In the genomic region with DNA sequence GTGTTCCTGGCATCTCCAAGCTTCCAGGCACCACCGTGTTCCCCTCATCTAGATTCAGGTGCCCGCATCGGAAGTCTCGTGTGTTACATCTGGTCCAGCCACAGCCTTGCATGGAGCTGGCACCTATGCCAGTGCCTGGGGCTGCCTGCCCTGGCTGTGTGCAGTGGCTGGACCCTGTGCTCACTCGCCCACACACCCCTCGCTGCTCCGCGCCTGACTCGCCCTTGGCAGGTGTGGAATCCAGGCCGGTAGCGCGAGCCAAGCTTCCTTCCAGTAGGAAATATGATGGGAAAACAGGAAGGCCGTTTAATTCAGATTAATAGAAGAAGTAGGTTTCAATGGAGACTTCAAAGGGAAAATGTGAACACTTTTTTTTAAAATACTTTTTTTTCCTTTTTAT, we compare ENCODE assay signal across 18 cellular contexts.
DNase-seq lines count a peak whose midpoint lies in the region; ATAC-seq and TF ChIP-seq lines count a peak whose summit lies in the region.
"Had no signal": no experiment of that assay in that cellular context is flagged by ENCODE, and none has a peak within 500 bp of the region (broad histone marks: within the 10 kb centered on the region; RNA-seq: fewer than 3 reads in every experiment).

No MANE protein-coding gene starts in this region.

- H3K27ac ChIP-seq in CD8-positive, alpha-beta T cell (ENCODE audit: low read depth, low read length): no peak overlapping the region
- no peak overlapping the region for H3K27ac ChIP-seq in ascending aorta
- H3K27ac ChIP-seq: neutrophil, psoas muscle, testis had no signal

- H3K4me1 ChIP-seq in CD8-positive, alpha-beta T cell (ENCODE audit: insufficient read depth, low read length): peaks cover 21% of the 10 kb centered on the region
- H3K4me1 ChIP-seq in ascending aorta: no peaks in the 10 kb centered on the region
- H3K4me1 ChIP-seq: testis had no signal

- H3K9me3 Mint-ChIP-seq in CD8-positive, alpha-beta T cell: no peaks in the 10 kb centered on the region
- H3K9me3 Mint-ChIP-seq in effector memory CD8-positive, alpha-beta T cell: no peaks in the 10 kb centered on the region
- no peaks in the 10 kb centered on the region for H3K9me3 Mint-ChIP-seq in mesothelial cell of epicardium
- H3K9me3 Mint-ChIP-seq: activated T-helper 1 cell treated with anti-CD3 and anti-CD28 coated beads, Interleukin-12 subunit alpha, Interleukin-12 subunit beta, Interleukin-2, Interleukin-4 antibody, amounts not matched to agents 30 ng/mL and 10 ng/mL and 1 ng/mL, durations not matched to agents 14 hours and 24 hours and 36 hours; CD4-positive, alpha-beta memory T cell had no signal

- peaks cover 71% of the 10 kb centered on the region for H3K4me1 Mint-ChIP-seq in CD8-positive, alpha-beta T cell (ENCODE audit: low read depth)
- peaks cover 31 to 56% of the 10 kb centered on the region in 2 donors for H3K4me1 Mint-ChIP-seq in effector memory CD8-positive, alpha-beta T cell (ENCODE audit: low read depth in 2 of 2)
- H3K4me1 Mint-ChIP-seq in mesothelial cell of epicardium: peaks cover 23% of the 10 kb centered on the region

- TF ChIP-seq RAD21 in Ishikawa (IDR thresholded peaks at IDR 0.05; ENCODE audit: low read depth): no peak

- no peaks in the 10 kb centered on the region for H3K27me3 ChIP-seq in CD8-positive, alpha-beta T cell (ENCODE audit: insufficient read depth, low read length)
- H3K27me3 ChIP-seq in ascending aorta: no peaks in the 10 kb centered on the region
- H3K27me3 ChIP-seq: neutrophil, testis had no signal

- no peak for ATAC-seq in CD8-positive, alpha-beta T cell
- ATAC-seq in effector memory CD8-positive, alpha-beta T cell (replicated peaks): no peak

- DNase-seq in CD8-positive, alpha-beta T cell: no peak
- no peak for DNase-seq in effector memory CD8-positive, alpha-beta T cell
- DNase-seq in mesothelial cell of epicardium (ENCODE audit: low spot score in 2 of 2, unreplicated experiment in 2 of 2): no peak
- DNase-seq in stimulated activated CD4-positive, alpha-beta T cell treated with anti-CD3 and anti-CD28 coated beads, Interleukin-4, amount 100 ng/mL, for 4 hours: no peak
- DNase-seq in ascending aorta (ENCODE audit: low spot score in 2 of 2): no peak
- DNase-seq in GM20000 (ENCODE audit: low spot score): no peak
- DNase-seq in activated naive CD4-positive, alpha-beta T cell (lab: John Stamatoyannopoulos, UW): no peak
- DNase-seq: activated CD4-positive, alpha-beta T cell treated with anti-CD3 and anti-CD28 coated beads, Interleukin-2, amount 50 U/mL, for 1 hour; activated naive CD8-positive, alpha-beta T cell treated with anti-CD3 and anti-CD28 coated beads, Interleukin-2, amount 10 ng/mL, durations not matched to agents 7 days and 5 days; CD4-positive, alpha-beta memory T cell; DND-41; NCI-H2029 treated with DMSO at 0.1 percent for 48 hours; NCI-H446; testis had no signal

- H3K36me3 ChIP-seq in CD8-positive, alpha-beta T cell (ENCODE audit: insufficient read depth, low read length): no peaks in the 10 kb centered on the region
- H3K36me3 ChIP-seq in ascending aorta: no peaks in the 10 kb centered on the region
- H3K36me3 ChIP-seq: neutrophil had no signal

- intact Hi-C loops in CD8-positive, alpha-beta T cell (cut with DNase I, micrococcal nuclease): no loop called here
- intact Hi-C loops in ascending aorta (cut with DNase I): no loop called here

- no peak overlapping the region for H3K4me3 Mint-ChIP-seq in CD8-positive, alpha-beta T cell
- no peak overlapping the region for H3K4me3 Mint-ChIP-seq in effector memory CD8-positive, alpha-beta T cell
- no peak overlapping the region for H3K4me3 Mint-ChIP-seq in mesothelial cell of epicardium
- H3K4me3 Mint-ChIP-seq: activated naive CD8-positive, alpha-beta T cell treated with anti-CD3 and anti-CD28 coated beads, Interleukin-2, amount 10 ng/mL, durations not matched to agents 7 days and 5 days; activated T-helper 1 cell treated with anti-CD3 and anti-CD28 coated beads, Interleukin-12 subunit alpha, Interleukin-12 subunit beta, Interleukin-2, Interleukin-4 antibody, amounts not matched to agents 30 ng/mL and 10 ng/mL and 1 ng/mL, durations not matched to agents 14 hours and 24 hours and 36 hours had no signal

- no peaks in the 10 kb centered on the region for H3K27me3 Mint-ChIP-seq in CD8-positive, alpha-beta T cell (ENCODE audit: low read depth)
- H3K27me3 Mint-ChIP-seq in effector memory CD8-positive, alpha-beta T cell: no peaks in the 10 kb centered on the region
- no peaks in the 10 kb centered on the region for H3K27me3 Mint-ChIP-seq in mesothelial cell of epicardium (ENCODE audit: low read depth)
- H3K27me3 Mint-ChIP-seq: activated naive CD8-positive, alpha-beta T cell treated with anti-CD3 and anti-CD28 coated beads, Interleukin-2, amount 10 ng/mL, durations not matched to agents 7 days and 5 days; CD4-positive, alpha-beta memory T cell had no signal

- POLR2A ChIA-PET in CD8-positive, alpha-beta T cell (lab: Charles Lee): no interaction called here

- no peaks in the 10 kb centered on the region for H3K9me3 ChIP-seq in CD8-positive, alpha-beta T cell (ENCODE audit: low read length)
- H3K9me3 ChIP-seq in ascending aorta: no peaks in the 10 kb centered on the region
- H3K9me3 ChIP-seq: neutrophil, psoas muscle, testis had no signal

- peaks cover 22% of the 10 kb centered on the region for H3K36me3 Mint-ChIP-seq in CD8-positive, alpha-beta T cell
- H3K36me3 Mint-ChIP-seq in effector memory CD8-positive, alpha-beta T cell (ENCODE audit: insufficient read depth): no peaks in the 10 kb centered on the region
- H3K36me3 Mint-ChIP-seq in mesothelial cell of epicardium: peaks cover 13% of the 10 kb centered on the region

- CTCF ChIA-PET in CD8-positive, alpha-beta T cell (lab: Charles Lee): interaction anchor here (1.0 to 1.4 kb wide), 3 partner anchors 13 to 85 kb away, joined by 3 read pairs; no protein-coding TSS in a partner anchor

- no peak for TF ChIP-seq CTCF in CD8-positive, alpha-beta T cell (IDR thresholded peaks at IDR 0.05)
- TF ChIP-seq CTCF in mesothelial cell of epicardium (IDR thresholded peaks at IDR 0.05; ENCODE audit: unreplicated experiment): no peak
- TF ChIP-seq CTCF in ascending aorta (IDR thresholded peaks at IDR 0.05): no peak
- TF ChIP-seq CTCF in GM20000 (IDR thresholded peaks at IDR 0.05; ENCODE audit: extremely low read depth, missing control alignments): no peak

- no peak for TF ChIP-seq EP300 in Ishikawa (IDR thresholded peaks at IDR 0.05; ENCODE audit: borderline replicate concordance)

- H3K27ac Mint-ChIP-seq in CD8-positive, alpha-beta T cell: peak overlapping the region; percentile 46
- H3K27ac Mint-ChIP-seq in effector memory CD8-positive, alpha-beta T cell: peak overlapping the region; percentile 66 to 68
- peak overlapping the region; percentile 57 for H3K27ac Mint-ChIP-seq in mesothelial cell of epicardium
- H3K27ac Mint-ChIP-seq: activated naive CD8-positive, alpha-beta T cell treated with anti-CD3 and anti-CD28 coated beads, Interleukin-2, amount 10 ng/mL, durations not matched to agents 7 days and 5 days had no signal

- H3K4me3 ChIP-seq in CD8-positive, alpha-beta T cell (ENCODE audit: low read depth, low read length): no peak overlapping the region
- no peak overlapping the region for H3K4me3 ChIP-seq in ascending aorta
- H3K4me3 ChIP-seq: psoas muscle, testis had no signal

TF ChIP-seq in Ishikawa, 13 proteins besides CTCF, POLR2A, EP300 and RAD21:
- TF ChIP-seq EGR1 (IDR thresholded peaks at IDR 0.05): peak; percentile 50; the same call in 1 of the 2 replicates
- TF ChIP-seq TAF1 (IDR thresholded peaks at IDR 0.05; ENCODE audit: low read depth): no peak
